1 cellular context compared by ENCODE assay signal in the genomic region with DNA sequence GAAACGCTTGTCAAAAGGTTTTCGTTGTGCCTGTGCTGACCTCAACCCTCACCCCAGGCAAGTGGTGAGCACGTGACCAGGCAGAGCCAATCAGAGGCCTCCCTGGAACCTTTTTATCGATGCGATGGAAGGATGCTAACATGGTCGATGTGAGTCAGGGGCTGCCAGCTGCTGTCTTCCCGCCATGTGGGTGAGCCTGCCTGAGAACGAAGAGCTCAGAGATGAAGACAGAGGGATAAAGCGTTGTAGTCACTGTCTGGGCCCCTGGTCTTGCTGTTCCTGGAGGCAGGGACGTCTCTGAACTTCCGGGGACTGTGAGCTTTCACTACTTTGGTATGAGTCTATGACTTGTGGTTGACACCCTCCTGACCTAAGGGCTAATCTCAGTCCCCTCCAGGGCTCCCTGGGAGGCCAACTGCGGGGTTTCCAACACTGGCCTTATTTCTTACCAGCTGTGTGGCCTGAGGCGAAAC.
TF ChIP-seq lines count a peak whose summit lies in the region.

No MANE protein-coding gene starts in this region.

TF ChIP-seq in SK-N-SH, 30 proteins besides CTCF, POLR2A, EP300 and RAD21:
- no peak for TF ChIP-seq RFX5 (IDR thresholded peaks at IDR 0.05; ENCODE audit: low read length)
- TF ChIP-seq, protein P1, sequence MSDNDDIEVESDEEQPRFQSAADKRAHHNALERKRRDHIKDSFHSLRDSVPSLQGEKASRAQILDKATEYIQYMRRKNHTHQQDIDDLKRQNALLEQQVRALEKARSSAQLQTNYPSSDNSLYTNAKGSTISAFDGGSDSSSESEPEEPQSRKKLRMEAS (IDR thresholded peaks at IDR 0.05; ENCODE audit: low read depth) = no peak
- TF ChIP-seq NRF1 (IDR thresholded peaks at IDR 0.05; ENCODE audit: low read depth, low read length) = no peak
- TF ChIP-seq, protein P2, sequence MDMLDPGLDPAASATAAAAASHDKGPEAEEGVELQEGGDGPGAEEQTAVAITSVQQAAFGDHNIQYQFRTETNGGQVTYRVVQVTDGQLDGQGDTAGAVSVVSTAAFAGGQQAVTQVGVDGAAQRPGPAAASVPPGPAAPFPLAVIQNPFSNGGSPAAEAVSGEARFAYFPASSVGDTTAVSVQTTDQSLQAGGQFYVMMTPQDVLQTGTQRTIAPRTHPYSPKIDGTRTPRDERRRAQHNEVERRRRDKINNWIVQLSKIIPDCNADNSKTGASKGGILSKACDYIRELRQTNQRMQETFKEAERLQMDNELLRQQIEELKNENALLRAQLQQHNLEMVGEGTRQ (IDR thresholded peaks at IDR 0.05; ENCODE audit: borderline replicate concordance, low read depth, low read length) = no peak
- TF ChIP-seq SIN3A (IDR thresholded peaks at IDR 0.05; ENCODE audit: borderline replicate concordance, low read depth, low read length) = no peak
- TF ChIP-seq, protein P3, sequence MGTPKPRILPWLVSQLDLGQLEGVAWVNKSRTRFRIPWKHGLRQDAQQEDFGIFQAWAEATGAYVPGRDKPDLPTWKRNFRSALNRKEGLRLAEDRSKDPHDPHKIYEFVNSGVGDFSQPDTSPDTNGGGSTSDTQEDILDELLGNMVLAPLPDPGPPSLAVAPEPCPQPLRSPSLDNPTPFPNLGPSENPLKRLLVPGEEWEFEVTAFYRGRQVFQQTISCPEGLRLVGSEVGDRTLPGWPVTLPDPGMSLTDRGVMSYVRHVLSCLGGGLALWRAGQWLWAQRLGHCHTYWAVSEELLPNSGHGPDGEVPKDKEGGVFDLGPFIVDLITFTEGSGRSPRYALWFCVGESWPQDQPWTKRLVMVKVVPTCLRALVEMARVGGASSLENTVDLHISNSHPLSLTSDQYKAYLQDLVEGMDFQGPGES (IDR thresholded peaks at IDR 0.05; ENCODE audit: low read depth, low read length) = no peak
- no peak for TF ChIP-seq FOSL2 (IDR thresholded peaks at IDR 0.05; ENCODE audit: borderline replicate concordance, low read depth)
- TF ChIP-seq, protein P4, sequence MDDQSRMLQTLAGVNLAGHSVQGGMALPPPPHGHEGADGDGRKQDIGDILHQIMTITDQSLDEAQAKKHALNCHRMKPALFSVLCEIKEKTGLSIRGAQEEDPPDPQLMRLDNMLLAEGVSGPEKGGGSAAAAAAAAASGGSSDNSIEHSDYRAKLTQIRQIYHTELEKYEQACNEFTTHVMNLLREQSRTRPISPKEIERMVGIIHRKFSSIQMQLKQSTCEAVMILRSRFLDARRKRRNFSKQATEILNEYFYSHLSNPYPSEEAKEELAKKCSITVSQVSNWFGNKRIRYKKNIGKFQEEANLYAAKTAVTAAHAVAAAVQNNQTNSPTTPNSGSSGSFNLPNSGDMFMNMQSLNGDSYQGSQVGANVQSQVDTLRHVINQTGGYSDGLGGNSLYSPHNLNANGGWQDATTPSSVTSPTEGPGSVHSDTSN (IDR thresholded peaks at IDR 0.05) = no peak
- TF ChIP-seq FOXM1 (IDR thresholded peaks at IDR 0.05; ENCODE audit: low read depth) = no peak
TF ChIP-seq in SK-N-SH: peak in this region for 0.
